Comparison of ENCODE assay signal across 7 cellular contexts in the genomic region with DNA sequence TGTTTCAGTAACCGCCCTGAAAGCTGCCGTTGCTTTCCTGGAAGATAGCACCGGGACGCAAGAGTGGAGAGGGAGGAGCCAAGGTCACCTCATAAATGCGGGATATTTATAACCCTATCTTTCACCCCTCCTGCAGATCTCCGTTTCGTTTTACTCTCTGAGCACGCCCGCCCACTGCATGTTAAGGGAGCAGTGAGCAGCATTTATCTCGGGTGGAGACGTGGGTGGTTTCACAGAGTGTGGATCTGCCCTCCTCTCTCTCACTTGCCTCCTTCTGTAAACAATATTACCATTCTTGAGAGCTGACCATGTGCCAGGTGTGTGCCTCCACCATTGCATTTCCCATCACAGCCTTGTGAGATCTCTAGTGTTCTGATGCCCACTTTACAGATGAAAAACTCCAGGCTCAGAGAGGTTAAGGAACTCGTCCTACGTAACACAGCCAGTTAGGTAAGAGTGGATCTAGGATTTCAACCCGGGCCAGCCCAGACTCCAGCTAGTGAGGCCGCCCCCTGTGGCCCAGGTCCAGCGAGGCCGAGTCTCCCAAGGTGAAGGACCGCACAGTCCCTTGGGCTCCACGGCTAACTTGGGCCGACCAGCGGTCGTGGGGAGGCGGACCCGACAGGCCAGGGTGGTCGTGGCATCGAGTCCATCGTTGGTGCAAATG. TPM values are rescaled to one million over a fixed set of nuclear protein-coding genes. Genes with fewer than 3 reads are reported as not detected.
A peak's percentile ranks its signal among the peaks of the same experiment; 100 is the strongest.
DNase-seq lines count a peak whose midpoint lies in the region; FAIRE-seq and TF ChIP-seq lines count a peak whose summit lies in the region.

No MANE protein-coding gene starts in this region.

- H2AFZ ChIP-seq in MM.1S (ENCODE audit: low read length) = peak overlapping the region; percentile 27

- H3K4me1 Mint-ChIP-seq in activated CD4-positive, alpha-beta T cell treated with anti-CD3 and anti-CD28 coated beads, Interleukin-2, amount 10 ng/mL, durations not matched to agents 24 days and 14 days = peaks cover 27% of the 10 kb centered on the region
- H3K4me1 Mint-ChIP-seq in nephron = peaks cover 29% of the 10 kb centered on the region

- intact Hi-C loops in activated CD4-positive, alpha-beta T cell treated with anti-CD3 and anti-CD28 coated beads, Interleukin-2, amount 10 ng/mL, durations not matched to agents 24 days and 14 days (cut with micrococcal nuclease) = loop anchor here (2.0 kb wide), 1 partner anchor 17 kb away; the partner anchor contains the start of gene SEMA4B
- intact Hi-C loops in uterus (cut with DNase I; ENCODE audit: low total_unique reads) = no loop called here

- peak overlapping the region; percentile 99 for H3K4me2 ChIP-seq in MM.1S (ENCODE audit: low read depth, low read length)

- peak overlapping the region; percentile 94 for H3K4me3 Mint-ChIP-seq in activated CD4-positive, alpha-beta T cell treated with anti-CD3 and anti-CD28 coated beads, Interleukin-2, amount 10 ng/mL, durations not matched to agents 24 days and 14 days
- H3K4me3 Mint-ChIP-seq in nephron = peak overlapping the region; percentile 76 to 86 (median 77)

- peaks cover 7% of the 10 kb centered on the region for H3K36me3 Mint-ChIP-seq in activated CD4-positive, alpha-beta T cell treated with anti-CD3 and anti-CD28 coated beads, Interleukin-2, amount 10 ng/mL, durations not matched to agents 24 days and 14 days (ENCODE audit: low read depth)
- H3K36me3 Mint-ChIP-seq in nephron (ENCODE audit: low read depth) = no peaks in the 10 kb centered on the region

- H3K27me3 ChIP-seq in MM.1S (replicated peaks; ENCODE audit: insufficient read depth, low read length) (no peaks in the 10 kb centered on the region), uterus (no peaks in the 10 kb centered on the region)

- no peaks in the 10 kb centered on the region for H3K36me3 ChIP-seq in MM.1S (replicated peaks; ENCODE audit: insufficient read depth, low read length)
- H3K36me3 ChIP-seq in uterus = no peaks in the 10 kb centered on the region

- H3K9me3 Mint-ChIP-seq in activated CD4-positive, alpha-beta T cell treated with anti-CD3 and anti-CD28 coated beads, Interleukin-2, amount 10 ng/mL, durations not matched to agents 24 days and 14 days = no peaks in the 10 kb centered on the region
- no peaks in the 10 kb centered on the region for H3K9me3 Mint-ChIP-seq in nephron

- TF ChIP-seq POLR2A in H54 (IDR thresholded peaks at IDR 0.05; ENCODE audit: low read depth, low read length) = peak; percentile 41; the same call in 1 of the 2 replicates
- TF ChIP-seq POLR2A in uterus (IDR thresholded peaks at IDR 0.05) = no peak

- no peak for TF ChIP-seq CTCF in GM12875 (IDR thresholded peaks at IDR 0.05; ENCODE audit: borderline replicate concordance, insufficient read depth, low read depth, low read length)
- peak; percentile 6; the same call in 1 of the 2 replicates for TF ChIP-seq CTCF in MM.1S (IDR thresholded peaks at IDR 0.05; ENCODE audit: low read length)
- no peak for TF ChIP-seq CTCF in fibroblast of mammary gland (conservative IDR thresholded peaks at IDR 0.05; ENCODE audit: control insufficient read depth, insufficient read depth, low read depth, low read length)
- TF ChIP-seq CTCF in nephron (IDR thresholded peaks at IDR 0.05; ENCODE audit: unreplicated experiment in 3 of 3) = no peak
- no peak for TF ChIP-seq CTCF in uterus (IDR thresholded peaks at IDR 0.05)

- no peak for FAIRE-seq in H54 (lab: Jason Lieb, UNC)

- peak overlapping the region; percentile 100 for H3K27ac ChIP-seq in MM.1S (ENCODE audit: low read length)
- peak overlapping the region; percentile 94 to 98 for H3K27ac ChIP-seq in uterus

- H3K9ac ChIP-seq in MM.1S (ENCODE audit: low read length) = peak overlapping the region; percentile 95

- H3F3A ChIP-seq in MM.1S (ENCODE audit: insufficient read depth, low read length) = peaks cover 27% of the 10 kb centered on the region

- H4K20me1 ChIP-seq in MM.1S (ENCODE audit: insufficient read depth, low read length) = no peaks in the 10 kb centered on the region

- H3K4me1 ChIP-seq in MM.1S (ENCODE audit: low read length) (peaks cover 18% of the 10 kb centered on the region), uterus (peaks cover 0 to 8% of the 10 kb centered on the region in 2 donors)

- peak overlapping the region; percentile 85 for H3K27ac Mint-ChIP-seq in activated CD4-positive, alpha-beta T cell treated with anti-CD3 and anti-CD28 coated beads, Interleukin-2, amount 10 ng/mL, durations not matched to agents 24 days and 14 days
- H3K27ac Mint-ChIP-seq in nephron = peak overlapping the region; percentile 88 to 95 (median 93)

- peaks cover 4% of the 10 kb centered on the region for H3K27me3 Mint-ChIP-seq in activated CD4-positive, alpha-beta T cell treated with anti-CD3 and anti-CD28 coated beads, Interleukin-2, amount 10 ng/mL, durations not matched to agents 24 days and 14 days
- peaks cover 4% of the 10 kb centered on the region for H3K27me3 Mint-ChIP-seq in nephron (ENCODE audit: low read depth)

- no peaks in the 10 kb centered on the region for H3K9me3 ChIP-seq in MM.1S (replicated peaks; ENCODE audit: insufficient read depth, low read length)
- H3K9me3 ChIP-seq in uterus = no peaks in the 10 kb centered on the region

- peaks cover 28% of the 10 kb centered on the region for H3K79me2 ChIP-seq in MM.1S (ENCODE audit: low read length)

- peak; percentile 57 for DNase-seq in H54 (ENCODE audit: insufficient read length, low spot score)
- DNase-seq in MM.1S = peak; percentile 95
- DNase-seq in activated CD4-positive, alpha-beta T cell treated with anti-CD3 and anti-CD28 coated beads, Interleukin-2, amount 10 ng/mL, durations not matched to agents 24 days and 14 days = peak; percentile 78
- DNase-seq in fibroblast of mammary gland (ENCODE audit: low read depth) = peak; percentile 75
- DNase-seq in uterus = peak; percentile 79 to 89

- no peaks in the 10 kb centered on the region for H3K9me2 ChIP-seq in MM.1S (replicated peaks; ENCODE audit: insufficient read depth, low read length)

- H3K4me3 ChIP-seq in GM12875 (ENCODE audit: low read depth, low read length) (peak overlapping the region; percentile 89), MM.1S (ENCODE audit: low read length) (peak overlapping the region; percentile 65), fibroblast of mammary gland (ENCODE audit: control insufficient read depth, low read depth, low read length) (peak overlapping the region; percentile 58), uterus (peak overlapping the region; percentile 74 to 78)

RNA-seq across cellular contexts. Expression of gene SEMA4B, which starts 16.9 kb away (rescaled TPM):
- 17.5 and 18.9 TPM in 2 replicates for total RNA-seq in activated CD4-positive, alpha-beta T cell treated with anti-CD3 and anti-CD28 coated beads, Interleukin-2, amount 10 ng/mL, durations not matched to agents 24 days and 14 days
- 10 to 100 TPM in 3 of 4 donors, 1 to 10 TPM in 1; 6.7 to 50.1 (median 22.8) TPM for total RNA-seq in uterus

RNA-seq across cellular contexts. Expression of gene CIB1, which starts 49.5 kb away (rescaled TPM):
- total RNA-seq in activated CD4-positive, alpha-beta T cell treated with anti-CD3 and anti-CD28 coated beads, Interleukin-2, amount 10 ng/mL, durations not matched to agents 24 days and 14 days = 149 and 156 TPM in 2 replicates
- total RNA-seq in uterus = 10 to 100 TPM in 3 of 4 donors, 1 to 10 TPM in 1; 9.5 to 80.7 (median 49.2) TPM

RNA-seq across cellular contexts. Expression of gene GDPGP1, which starts 49.8 kb away (rescaled TPM):
- total RNA-seq in activated CD4-positive, alpha-beta T cell treated with anti-CD3 and anti-CD28 coated beads, Interleukin-2, amount 10 ng/mL, durations not matched to agents 24 days and 14 days = 9.9 and 11.9 TPM in 2 replicates
- 10 to 100 TPM in 1 of 4 donors, 1 to 10 TPM in 1, under 1 TPM in 2; under 0.01 to 15.0 (median 4.0) TPM for total RNA-seq in uterus

Comparison
In these comparisons a context has a peak if more than half of its experiments do, and no peak if none do; other contexts are left out.
1. Peak in every context shown above with its lines: DNase-seq, H3K4me3 ChIP-seq and H3K27ac ChIP-seq.